Comparison of ENCODE assay signal across 1 cellular context in genomic region chr19:2611483-2612464, GRCh38.
TF ChIP-seq lines count a peak whose summit lies in the region.

No MANE protein-coding gene starts in this region.

TF ChIP-seq in HepG2, 621 proteins besides CTCF, POLR2A, EP300 and RAD21 (continued from another document):
- TF ChIP-seq ZMAT3 (CRISPR knock-in tag; conservative IDR thresholded peaks at IDR 0.05), result no peak
- no peak for TF ChIP-seq CBX1 (IDR thresholded peaks at IDR 0.05; ENCODE audit: low read depth)
- TF ChIP-seq ZNF230 (CRISPR knock-in tag; IDR thresholded peaks at IDR 0.05), result 0 out of 2 replicates have a peak, but pooled peaks have one; percentile 28
- no peak for TF ChIP-seq GPBP1L1 (CRISPR knock-in tag; IDR thresholded peaks at IDR 0.05)
- TF ChIP-seq NCOA2 (CRISPR knock-in tag; IDR thresholded peaks at IDR 0.05), result no peak
- TF ChIP-seq NCOA1 (CRISPR knock-in tag; IDR thresholded peaks at IDR 0.05), result no peak
- 0 out of 2 replicates have a peak, but pooled peaks have one; percentile 0 for TF ChIP-seq PPARG (CRISPR knock-in tag; conservative IDR thresholded peaks at IDR 0.05)
- TF ChIP-seq, protein P1, sequence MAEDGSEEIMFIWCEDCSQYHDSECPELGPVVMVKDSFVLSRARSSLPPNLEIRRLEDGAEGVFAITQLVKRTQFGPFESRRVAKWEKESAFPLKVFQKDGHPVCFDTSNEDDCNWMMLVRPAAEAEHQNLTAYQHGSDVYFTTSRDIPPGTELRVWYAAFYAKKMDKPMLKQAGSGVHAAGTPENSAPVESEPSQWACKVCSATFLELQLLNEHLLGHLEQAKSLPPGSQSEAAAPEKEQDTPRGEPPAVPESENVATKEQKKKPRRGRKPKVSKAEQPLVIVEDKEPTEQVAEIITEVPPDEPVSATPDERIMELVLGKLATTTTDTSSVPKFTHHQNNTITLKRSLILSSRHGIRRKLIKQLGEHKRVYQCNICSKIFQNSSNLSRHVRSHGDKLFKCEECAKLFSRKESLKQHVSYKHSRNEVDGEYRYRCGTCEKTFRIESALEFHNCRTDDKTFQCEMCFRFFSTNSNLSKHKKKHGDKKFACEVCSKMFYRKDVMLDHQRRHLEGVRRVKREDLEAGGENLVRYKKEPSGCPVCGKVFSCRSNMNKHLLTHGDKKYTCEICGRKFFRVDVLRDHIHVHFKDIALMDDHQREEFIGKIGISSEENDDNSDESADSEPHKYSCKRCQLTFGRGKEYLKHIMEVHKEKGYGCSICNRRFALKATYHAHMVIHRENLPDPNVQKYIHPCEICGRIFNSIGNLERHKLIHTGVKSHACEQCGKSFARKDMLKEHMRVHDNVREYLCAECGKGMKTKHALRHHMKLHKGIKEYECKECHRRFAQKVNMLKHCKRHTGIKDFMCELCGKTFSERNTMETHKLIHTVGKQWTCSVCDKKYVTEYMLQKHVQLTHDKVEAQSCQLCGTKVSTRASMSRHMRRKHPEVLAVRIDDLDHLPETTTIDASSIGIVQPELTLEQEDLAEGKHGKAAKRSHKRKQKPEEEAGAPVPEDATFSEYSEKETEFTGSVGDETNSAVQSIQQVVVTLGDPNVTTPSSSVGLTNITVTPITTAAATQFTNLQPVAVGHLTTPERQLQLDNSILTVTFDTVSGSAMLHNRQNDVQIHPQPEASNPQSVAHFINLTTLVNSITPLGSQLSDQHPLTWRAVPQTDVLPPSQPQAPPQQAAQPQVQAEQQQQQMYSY (CRISPR knock-in tag; IDR thresholded peaks at IDR 0.05), result no peak
- no peak for TF ChIP-seq HDAC1 (CRISPR knock-in tag; IDR thresholded peaks at IDR 0.05)
- TF ChIP-seq SNAPC5 (CRISPR knock-in tag; IDR thresholded peaks at IDR 0.05; ENCODE audit: borderline replicate concordance), result no peak
- TF ChIP-seq, protein P2, sequence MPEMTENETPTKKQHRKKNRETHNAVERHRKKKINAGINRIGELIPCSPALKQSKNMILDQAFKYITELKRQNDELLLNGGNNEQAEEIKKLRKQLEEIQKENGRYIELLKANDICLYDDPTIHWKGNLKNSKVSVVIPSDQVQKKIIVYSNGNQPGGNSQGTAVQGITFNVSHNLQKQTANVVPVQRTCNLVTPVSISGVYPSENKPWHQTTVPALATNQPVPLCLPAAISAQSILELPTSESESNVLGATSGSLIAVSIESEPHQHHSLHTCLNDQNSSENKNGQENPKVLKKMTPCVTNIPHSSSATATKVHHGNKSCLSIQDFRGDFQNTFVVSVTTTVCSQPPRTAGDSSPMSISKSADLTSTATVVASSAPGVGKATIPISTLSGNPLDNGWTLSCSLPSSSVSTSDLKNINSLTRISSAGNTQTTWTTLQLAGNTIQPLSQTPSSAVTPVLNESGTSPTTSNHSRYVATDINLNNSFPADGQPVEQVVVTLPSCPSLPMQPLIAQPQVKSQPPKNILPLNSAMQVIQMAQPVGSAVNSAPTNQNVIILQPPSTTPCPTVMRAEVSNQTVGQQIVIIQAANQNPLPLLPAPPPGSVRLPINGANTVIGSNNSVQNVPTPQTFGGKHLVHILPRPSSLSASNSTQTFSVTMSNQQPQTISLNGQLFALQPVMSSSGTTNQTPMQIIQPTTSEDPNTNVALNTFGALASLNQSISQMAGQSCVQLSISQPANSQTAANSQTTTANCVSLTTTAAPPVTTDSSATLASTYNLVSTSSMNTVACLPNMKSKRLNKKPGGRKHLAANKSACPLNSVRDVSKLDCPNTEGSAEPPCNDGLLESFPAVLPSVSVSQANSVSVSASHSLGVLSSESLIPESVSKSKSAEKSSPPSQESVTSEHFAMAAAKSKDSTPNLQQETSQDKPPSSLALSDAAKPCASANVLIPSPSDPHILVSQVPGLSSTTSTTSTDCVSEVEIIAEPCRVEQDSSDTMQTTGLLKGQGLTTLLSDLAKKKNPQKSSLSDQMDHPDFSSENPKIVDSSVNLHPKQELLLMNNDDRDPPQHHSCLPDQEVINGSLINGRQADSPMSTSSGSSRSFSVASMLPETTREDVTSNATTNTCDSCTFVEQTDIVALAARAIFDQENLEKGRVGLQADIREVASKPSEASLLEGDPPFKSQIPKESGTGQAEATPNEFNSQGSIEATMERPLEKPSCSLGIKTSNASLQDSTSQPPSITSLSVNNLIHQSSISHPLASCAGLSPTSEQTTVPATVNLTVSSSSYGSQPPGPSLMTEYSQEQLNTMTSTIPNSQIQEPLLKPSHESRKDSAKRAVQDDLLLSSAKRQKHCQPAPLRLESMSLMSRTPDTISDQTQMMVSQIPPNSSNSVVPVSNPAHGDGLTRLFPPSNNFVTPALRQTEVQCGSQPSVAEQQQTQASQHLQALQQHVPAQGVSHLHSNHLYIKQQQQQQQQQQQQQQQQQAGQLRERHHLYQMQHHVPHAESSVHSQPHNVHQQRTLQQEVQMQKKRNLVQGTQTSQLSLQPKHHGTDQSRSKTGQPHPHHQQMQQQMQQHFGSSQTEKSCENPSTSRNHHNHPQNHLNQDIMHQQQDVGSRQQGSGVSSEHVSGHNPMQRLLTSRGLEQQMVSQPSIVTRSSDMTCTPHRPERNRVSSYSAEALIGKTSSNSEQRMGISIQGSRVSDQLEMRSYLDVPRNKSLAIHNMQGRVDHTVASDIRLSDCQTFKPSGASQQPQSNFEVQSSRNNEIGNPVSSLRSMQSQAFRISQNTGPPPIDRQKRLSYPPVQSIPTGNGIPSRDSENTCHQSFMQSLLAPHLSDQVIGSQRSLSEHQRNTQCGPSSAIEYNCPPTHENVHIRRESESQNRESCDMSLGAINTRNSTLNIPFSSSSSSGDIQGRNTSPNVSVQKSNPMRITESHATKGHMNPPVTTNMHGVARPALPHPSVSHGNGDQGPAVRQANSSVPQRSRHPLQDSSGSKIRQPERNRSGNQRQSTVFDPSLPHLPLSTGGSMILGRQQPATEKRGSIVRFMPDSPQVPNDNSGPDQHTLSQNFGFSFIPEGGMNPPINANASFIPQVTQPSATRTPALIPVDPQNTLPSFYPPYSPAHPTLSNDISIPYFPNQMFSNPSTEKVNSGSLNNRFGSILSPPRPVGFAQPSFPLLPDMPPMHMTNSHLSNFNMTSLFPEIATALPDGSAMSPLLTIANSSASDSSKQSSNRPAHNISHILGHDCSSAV (CRISPR knock-in tag; IDR thresholded peaks at IDR 0.05; ENCODE audit: borderline replicate concordance), result no peak
- no peak for TF ChIP-seq ZNF441 (CRISPR knock-in tag; IDR thresholded peaks at IDR 0.05; ENCODE audit: borderline replicate concordance)
- TF ChIP-seq TEAD3 (CRISPR knock-in tag; optimal IDR thresholded peaks at IDR 0.05; ENCODE audit: borderline replicate concordance), result peak; percentile 3
- TF ChIP-seq CCDC6 (CRISPR knock-in tag; IDR thresholded peaks at IDR 0.05), result no peak
- TF ChIP-seq GTF3A (CRISPR knock-in tag; conservative IDR thresholded peaks at IDR 0.05), result no peak
- no peak for TF ChIP-seq ZBTB8A (CRISPR knock-in tag; IDR thresholded peaks at IDR 0.05; ENCODE audit: borderline replicate concordance, low read depth)
- TF ChIP-seq DR1 (CRISPR knock-in tag; IDR thresholded peaks at IDR 0.05), result no peak
- no peak for TF ChIP-seq ZBTB1 (CRISPR knock-in tag; IDR thresholded peaks at IDR 0.05; ENCODE audit: borderline replicate concordance)
- no peak for TF ChIP-seq BATF2 (CRISPR knock-in tag; IDR thresholded peaks at IDR 0.05)
- TF ChIP-seq SIX1 (CRISPR knock-in tag; IDR thresholded peaks at IDR 0.05; ENCODE audit: borderline replicate concordance), result no peak
- no peak for TF ChIP-seq FOXM1 (CRISPR knock-in tag; IDR thresholded peaks at IDR 0.05)
- no peak for TF ChIP-seq POGZ (CRISPR knock-in tag; IDR thresholded peaks at IDR 0.05)
